ENCODE assay signal across 10 cellular contexts in the genomic region with DNA sequence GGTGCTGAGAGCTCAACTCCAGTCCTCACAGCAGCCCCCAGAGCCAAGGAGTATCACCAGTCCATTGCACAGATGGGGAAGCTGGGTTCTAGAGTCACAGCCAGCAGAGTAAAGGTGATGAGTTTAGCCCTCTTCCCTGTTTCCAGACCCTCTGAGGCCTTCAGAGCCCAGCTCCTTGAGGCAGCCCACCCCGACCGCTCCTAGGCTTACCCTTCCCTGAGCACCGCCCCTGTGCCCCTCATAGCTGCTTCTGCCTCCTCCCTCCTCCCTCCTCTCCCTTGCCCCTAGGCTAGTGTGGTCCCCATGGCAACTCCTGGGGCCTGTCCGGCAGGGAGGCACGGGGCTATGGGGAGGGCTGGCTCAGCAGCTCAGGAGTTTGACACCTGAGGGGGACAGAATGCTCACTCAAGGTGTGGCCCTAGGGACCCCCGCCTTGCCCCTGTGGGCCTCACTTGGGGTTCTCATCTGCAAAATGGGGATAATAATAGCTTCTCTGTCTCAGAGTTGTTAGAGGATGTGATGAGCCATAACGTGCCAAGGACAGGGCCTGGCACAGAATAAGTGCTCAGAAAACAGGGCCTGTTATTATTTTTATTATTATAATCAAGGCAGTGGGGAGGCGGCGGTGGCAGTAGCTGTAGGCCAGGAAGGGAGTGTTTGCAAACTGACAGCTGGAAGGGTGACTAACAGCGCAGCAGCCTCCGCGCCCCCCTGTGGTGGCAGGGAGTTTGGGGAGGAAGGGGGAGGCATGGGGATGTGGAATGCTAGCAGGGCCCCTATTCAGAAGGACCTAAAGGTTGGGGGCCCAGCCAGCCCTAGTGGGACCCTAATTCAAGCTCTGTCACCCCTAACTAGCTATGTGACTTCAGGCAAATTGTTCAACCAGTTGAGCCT. TPM values are rescaled to one million over a fixed set of nuclear protein-coding genes. Genes with fewer than 3 reads are reported as not detected.
DNase-seq lines count a peak whose midpoint lies in the region; ATAC-seq and TF ChIP-seq lines count a peak whose summit lies in the region.
"Had no signal": no experiment of that assay in that cellular context is flagged by ENCODE, and none has a peak within 500 bp of the region (broad histone marks: within the 10 kb centered on the region; RNA-seq: fewer than 3 reads in every experiment).

No MANE protein-coding gene starts in this region.

- H3K79me2 ChIP-seq in neural progenitor cell (ENCODE audit: low read depth) = peaks cover 48% of the 10 kb centered on the region
- H3K79me2 ChIP-seq in hepatocyte = peaks cover 77% of the 10 kb centered on the region

- H2AFZ ChIP-seq in neural progenitor cell (replicated peaks) = no peak overlapping the region
- H2AFZ ChIP-seq in hepatocyte = no peak overlapping the region

- H3K27ac Mint-ChIP-seq in T-cell (peak overlapping the region; percentile 99 to 100), neural progenitor cell (peak overlapping the region; percentile 82)
- H3K27ac Mint-ChIP-seq in activated naive CD8-positive, alpha-beta T cell treated with anti-CD3 and anti-CD28 coated beads for 36 hours = peak overlapping the region; percentile 89

- no peaks in the 10 kb centered on the region for H3K9me3 ChIP-seq in neural progenitor cell (ENCODE audit: low read depth)
- no peaks in the 10 kb centered on the region for H3K9me3 ChIP-seq in hepatocyte (ENCODE audit: low read depth)

- H3K9me3 Mint-ChIP-seq in T-cell (no peaks in the 10 kb centered on the region), neural progenitor cell (no peaks in the 10 kb centered on the region)
- no peaks in the 10 kb centered on the region for H3K9me3 Mint-ChIP-seq in activated naive CD8-positive, alpha-beta T cell treated with anti-CD3 and anti-CD28 coated beads for 36 hours

- DNase-seq in ELF-1 (ENCODE audit: low read depth, low spot score) (peak; percentile 67), T-cell (peak in 33 of 34 experiments; percentile 54 to 84 (median 74)), neural progenitor cell (ENCODE audit: low spot score) (no peak), cerebellar nuclear complex (lab: John Stamatoyannopoulos, UW) (no peak), hepatocyte (ENCODE audit: low spot score) (no peak)
- DNase-seq in activated naive CD8-positive, alpha-beta T cell treated with anti-CD3 and anti-CD28 coated beads for 36 hours = peak; percentile 75
- DNase-seq: NCI-H774 had no signal

- H3K4me3 ChIP-seq in neural progenitor cell = no peak overlapping the region
- H3K4me3 ChIP-seq in hepatocyte = no peak overlapping the region

- H3K9ac ChIP-seq in neural progenitor cell = no peak overlapping the region

- H3K4me1 Mint-ChIP-seq in T-cell (peaks cover 89 to 94% (median 91%) of the 10 kb centered on the region in 3 donors), neural progenitor cell (peaks cover 32% of the 10 kb centered on the region)
- peaks cover 82% of the 10 kb centered on the region for H3K4me1 Mint-ChIP-seq in activated naive CD8-positive, alpha-beta T cell treated with anti-CD3 and anti-CD28 coated beads for 36 hours

- H3K27me3 ChIP-seq in neural progenitor cell (no peaks in the 10 kb centered on the region), hepatocyte (no peaks in the 10 kb centered on the region)

- no peak overlapping the region for H3K4me2 ChIP-seq in neural progenitor cell
- H3K4me2 ChIP-seq in hepatocyte = no peak overlapping the region

- H3K27me3 Mint-ChIP-seq in T-cell = no peaks in the 10 kb centered on the region
- H3K27me3 Mint-ChIP-seq in activated naive CD8-positive, alpha-beta T cell treated with anti-CD3 and anti-CD28 coated beads for 36 hours = no peaks in the 10 kb centered on the region
- no peaks in the 10 kb centered on the region for H3K27me3 Mint-ChIP-seq in neural progenitor cell (ENCODE audit: insufficient read depth, low read depth)

- no peak overlapping the region for H3K27ac ChIP-seq in neural progenitor cell
- H3K27ac ChIP-seq in hepatocyte = no peak overlapping the region

- H3K36me3 Mint-ChIP-seq in T-cell = peaks cover 22% of the 10 kb centered on the region
- H3K36me3 Mint-ChIP-seq in activated naive CD8-positive, alpha-beta T cell treated with anti-CD3 and anti-CD28 coated beads for 36 hours = peaks cover 42% of the 10 kb centered on the region
- H3K36me3 Mint-ChIP-seq in neural progenitor cell = peaks cover 2% of the 10 kb centered on the region

- peaks cover 95% of the 10 kb centered on the region for H4K20me1 ChIP-seq in neural progenitor cell (ENCODE audit: low read depth)
- peaks cover 62% of the 10 kb centered on the region for H4K20me1 ChIP-seq in hepatocyte (ENCODE audit: insufficient read depth, poor library complexity, severe bottlenecking)

- H3K36me3 ChIP-seq in neural progenitor cell = no peaks in the 10 kb centered on the region
- no peaks in the 10 kb centered on the region for H3K36me3 ChIP-seq in hepatocyte (replicated peaks; ENCODE audit: insufficient read depth, low read depth)

- H3K4me3 Mint-ChIP-seq in T-cell = peak overlapping the region; percentile 28 to 84 (median 57)
- H3K4me3 Mint-ChIP-seq in activated naive CD8-positive, alpha-beta T cell treated with anti-CD3 and anti-CD28 coated beads for 36 hours = peak overlapping the region; percentile 8
- H3K4me3 Mint-ChIP-seq in neural progenitor cell = no peak overlapping the region

- no peaks in the 10 kb centered on the region for H3K9me2 ChIP-seq in hepatocyte (replicated peaks; ENCODE audit: insufficient read depth)

- H3F3A ChIP-seq in neural progenitor cell (ENCODE audit: low read depth) = no peaks in the 10 kb centered on the region

- H3K4me1 ChIP-seq in neural progenitor cell (peaks cover 18% of the 10 kb centered on the region), hepatocyte (ENCODE audit: insufficient read depth) (peaks cover 19% of the 10 kb centered on the region)

- 84% methylated on average over 11 of the region's 12 CpGs for WGBS in hepatocyte (ENCODE audit: low lambda C conversion rate, missing lambda C conversion rate)

- ATAC-seq in T-cell (replicated peaks in 1 of 4) (peak; percentile 39 to 57 (median 50)), HG03520 (IDR thresholded peaks at IDR 0.05; ENCODE audit: unreplicated experiment) (no peak), HG02938 (IDR thresholded peaks at IDR 0.05; ENCODE audit: unreplicated experiment) (no peak)

- no peak for TF ChIP-seq CTCF in neural progenitor cell (IDR thresholded peaks at IDR 0.05)
- TF ChIP-seq CTCF in hepatocyte (IDR thresholded peaks at IDR 0.05; ENCODE audit: poor library complexity) = no peak

- POLR2A ChIA-PET in T-cell (lab: Charles Lee) = interaction anchor here (0.5 to 1.6 kb wide), 10 partner anchors 9 to 158 kb away, joined by 3 to 9 read pairs (median 4); partner anchors contain the start of gene CSK (in 1 of the 2)

- CTCF ChIA-PET in T-cell (lab: Charles Lee) = interaction anchor here (0.5 to 8.6 kb wide), 18 partner anchors 9 to 230 kb away, joined by 3 to 158 read pairs (median 6); partner anchors contain the start of genes CSK (in 2 of the 2), CPLX3 (in 1 of the 2) and PPCDC (in 1 of the 2)

RNA-seq across cellular contexts. Expression of gene CSK, which starts 11.5 kb away (rescaled TPM):
- total RNA-seq in T-cell = 100 to 1,000 TPM; 198 to 296 (median 271) TPM
- 100 to 1,000 TPM; 308 to 310 TPM for total RNA-seq in activated naive CD8-positive, alpha-beta T cell treated with anti-CD3 and anti-CD28 coated beads for 36 hours
- 18.3 and 25.4 TPM in 2 replicates for total RNA-seq in neural progenitor cell (ENCODE audit: low replicate concordance)
- 15.8 and 16.9 TPM in 2 replicates for total RNA-seq in hepatocyte
- polyA plus RNA-seq in hepatocyte = 19.1 and 21.8 TPM in 2 replicates

RNA-seq across cellular contexts. Expression of gene LMAN1L, which starts 19.3 kb away (rescaled TPM):
- 1 to 10 TPM in 1 of 5 donors, under 1 TPM in 4; 0.42 to 1.6 (median 0.44) TPM for total RNA-seq in T-cell
- under 1 TPM; 0.14 to 0.33 TPM for total RNA-seq in activated naive CD8-positive, alpha-beta T cell treated with anti-CD3 and anti-CD28 coated beads for 36 hours
- not detected in 2 replicates for total RNA-seq in neural progenitor cell (ENCODE audit: low replicate concordance)
- not detected in 2 replicates for total RNA-seq in hepatocyte
- polyA plus RNA-seq in hepatocyte = not detected in 2 replicates
- total RNA-seq: temporal lobe had no signal

RNA-seq across cellular contexts. Expression of gene CPLX3, which starts 33.0 kb away (rescaled TPM):
- total RNA-seq in T-cell (under 1 TPM in 3 of 5 donors, not detected in 2; 0.16 to 0.50 (median 0.26) TPM), neural progenitor cell (ENCODE audit: low replicate concordance) (not detected in 2 replicates), hepatocyte (not detected in 2 replicates)
- under 1 TPM in 1 of 2 experiments, not detected in 1; 0.19 TPM for total RNA-seq in activated naive CD8-positive, alpha-beta T cell treated with anti-CD3 and anti-CD28 coated beads for 36 hours
- 0.10 TPM in 1 of 2 replicates, not detected in the other for polyA plus RNA-seq in hepatocyte

RNA-seq across cellular contexts. Expression of gene CYP1A2, which starts 44.7 kb away (rescaled TPM):
- total RNA-seq in T-cell (not detected), neural progenitor cell (ENCODE audit: low replicate concordance) (not detected in 2 replicates), hepatocyte (0.40 TPM in 1 of 2 replicates, not detected in the other)
- not detected for total RNA-seq in activated naive CD8-positive, alpha-beta T cell treated with anti-CD3 and anti-CD28 coated beads for 36 hours
- polyA plus RNA-seq in hepatocyte = 0.17 TPM in 1 of 2 replicates, not detected in the other
- total RNA-seq: temporal lobe had no signal

RNA-seq across cellular contexts. Expression of gene ULK3, which starts 49.6 kb away (rescaled TPM):
- 100 to 1,000 TPM in 3 of 5 donors, 10 to 100 TPM in 2; 53.4 to 112 (median 101) TPM for total RNA-seq in T-cell
- 10 to 100 TPM; 41.1 to 49.9 TPM for total RNA-seq in activated naive CD8-positive, alpha-beta T cell treated with anti-CD3 and anti-CD28 coated beads for 36 hours
- total RNA-seq in neural progenitor cell (ENCODE audit: low replicate concordance) = 22.7 and 37.4 TPM in 2 replicates
- total RNA-seq in hepatocyte = 37.6 and 40.4 TPM in 2 replicates
- polyA plus RNA-seq in hepatocyte = 45.7 and 46.3 TPM in 2 replicates

Comparison
In these comparisons a context has a peak if more than half of its experiments do, and no peak if none do; other contexts are left out.
1. DNase-seq: peak in ELF-1 (single experiment), T-cell (33 of 34) and activated naive CD8-positive, alpha-beta T cell treated with anti-CD3 and anti-CD28 coated beads for 36 hours (single experiment); none in neural progenitor cell (single experiment), cerebellar nuclear complex (0 of 2) and hepatocyte (single experiment).
2. ATAC-seq: peak in T-cell (4 of 4); none in HG03520 (single experiment) and HG02938 (single experiment).
3. Peak in every context shown above with its lines, with median percentiles within 50 percentile points of each other: H3K27ac Mint-ChIP-seq.